1 cellular context compared by ENCODE assay signal in genomic region chr3:50298836-50299637, GRCh38.
TF ChIP-seq lines count a peak whose summit lies in the region.

A gene with protein sequence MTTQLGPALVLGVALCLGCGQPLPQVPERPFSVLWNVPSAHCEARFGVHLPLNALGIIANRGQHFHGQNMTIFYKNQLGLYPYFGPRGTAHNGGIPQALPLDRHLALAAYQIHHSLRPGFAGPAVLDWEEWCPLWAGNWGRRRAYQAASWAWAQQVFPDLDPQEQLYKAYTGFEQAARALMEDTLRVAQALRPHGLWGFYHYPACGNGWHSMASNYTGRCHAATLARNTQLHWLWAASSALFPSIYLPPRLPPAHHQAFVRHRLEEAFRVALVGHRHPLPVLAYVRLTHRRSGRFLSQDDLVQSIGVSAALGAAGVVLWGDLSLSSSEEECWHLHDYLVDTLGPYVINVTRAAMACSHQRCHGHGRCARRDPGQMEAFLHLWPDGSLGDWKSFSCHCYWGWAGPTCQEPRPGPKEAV (minus strand): TSS chr3:50299405. CDS start chr3:50295602, 3,803 bp downstream.
NAA80 (minus strand) TSS chr3:50299405; CDS start chr3:50297463, 1,942 bp downstream.

TF ChIP-seq in HEK293, 187 proteins besides CTCF, POLR2A, EP300 and RAD21 (continued from another document and continues in another):
- TF ChIP-seq, protein P1, sequence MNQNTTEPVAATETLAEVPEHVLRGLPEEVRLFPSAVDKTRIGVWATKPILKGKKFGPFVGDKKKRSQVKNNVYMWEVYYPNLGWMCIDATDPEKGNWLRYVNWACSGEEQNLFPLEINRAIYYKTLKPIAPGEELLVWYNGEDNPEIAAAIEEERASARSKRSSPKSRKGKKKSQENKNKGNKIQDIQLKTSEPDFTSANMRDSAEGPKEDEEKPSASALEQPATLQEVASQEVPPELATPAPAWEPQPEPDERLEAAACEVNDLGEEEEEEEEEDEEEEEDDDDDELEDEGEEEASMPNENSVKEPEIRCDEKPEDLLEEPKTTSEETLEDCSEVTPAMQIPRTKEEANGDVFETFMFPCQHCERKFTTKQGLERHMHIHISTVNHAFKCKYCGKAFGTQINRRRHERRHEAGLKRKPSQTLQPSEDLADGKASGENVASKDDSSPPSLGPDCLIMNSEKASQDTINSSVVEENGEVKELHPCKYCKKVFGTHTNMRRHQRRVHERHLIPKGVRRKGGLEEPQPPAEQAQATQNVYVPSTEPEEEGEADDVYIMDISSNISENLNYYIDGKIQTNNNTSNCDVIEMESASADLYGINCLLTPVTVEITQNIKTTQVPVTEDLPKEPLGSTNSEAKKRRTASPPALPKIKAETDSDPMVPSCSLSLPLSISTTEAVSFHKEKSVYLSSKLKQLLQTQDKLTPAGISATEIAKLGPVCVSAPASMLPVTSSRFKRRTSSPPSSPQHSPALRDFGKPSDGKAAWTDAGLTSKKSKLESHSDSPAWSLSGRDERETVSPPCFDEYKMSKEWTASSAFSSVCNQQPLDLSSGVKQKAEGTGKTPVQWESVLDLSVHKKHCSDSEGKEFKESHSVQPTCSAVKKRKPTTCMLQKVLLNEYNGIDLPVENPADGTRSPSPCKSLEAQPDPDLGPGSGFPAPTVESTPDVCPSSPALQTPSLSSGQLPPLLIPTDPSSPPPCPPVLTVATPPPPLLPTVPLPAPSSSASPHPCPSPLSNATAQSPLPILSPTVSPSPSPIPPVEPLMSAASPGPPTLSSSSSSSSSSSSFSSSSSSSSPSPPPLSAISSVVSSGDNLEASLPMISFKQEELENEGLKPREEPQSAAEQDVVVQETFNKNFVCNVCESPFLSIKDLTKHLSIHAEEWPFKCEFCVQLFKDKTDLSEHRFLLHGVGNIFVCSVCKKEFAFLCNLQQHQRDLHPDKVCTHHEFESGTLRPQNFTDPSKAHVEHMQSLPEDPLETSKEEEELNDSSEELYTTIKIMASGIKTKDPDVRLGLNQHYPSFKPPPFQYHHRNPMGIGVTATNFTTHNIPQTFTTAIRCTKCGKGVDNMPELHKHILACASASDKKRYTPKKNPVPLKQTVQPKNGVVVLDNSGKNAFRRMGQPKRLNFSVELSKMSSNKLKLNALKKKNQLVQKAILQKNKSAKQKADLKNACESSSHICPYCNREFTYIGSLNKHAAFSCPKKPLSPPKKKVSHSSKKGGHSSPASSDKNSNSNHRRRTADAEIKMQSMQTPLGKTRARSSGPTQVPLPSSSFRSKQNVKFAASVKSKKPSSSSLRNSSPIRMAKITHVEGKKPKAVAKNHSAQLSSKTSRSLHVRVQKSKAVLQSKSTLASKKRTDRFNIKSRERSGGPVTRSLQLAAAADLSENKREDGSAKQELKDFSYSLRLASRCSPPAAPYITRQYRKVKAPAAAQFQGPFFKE (tag by site-specific recombination; IDR thresholded peaks at IDR 0.05; ENCODE audit: borderline replicate concordance) = no peak
- TF ChIP-seq INSM2 (tag by site-specific recombination; IDR thresholded peaks at IDR 0.05) (0 out of 2 replicates have a peak, but pooled peaks have one; percentile 40), TSHZ1 (tag by site-specific recombination; IDR thresholded peaks at IDR 0.05; ENCODE audit: borderline replicate concordance) (peak; percentile 52; the same call in 1 of the 2 replicates), ZBTB21 (tag by site-specific recombination; IDR thresholded peaks at IDR 0.05) (peak; percentile 85), GLIS2 (tag by site-specific recombination; IDR thresholded peaks at IDR 0.05) (peak; percentile 98), SETDB1 (IDR thresholded peaks at IDR 0.05; ENCODE audit: insufficient read length, low read length) (no peak), ZXDB (tag by site-specific recombination; IDR thresholded peaks at IDR 0.05) (peak; percentile 81), GLIS1 (tag by site-specific recombination; IDR thresholded peaks at IDR 0.05) (peak; percentile 86), MEIS1 (CRISPR knock-in tag; IDR thresholded peaks at IDR 0.05; ENCODE audit: borderline replicate concordance) (no peak), ZBTB20 (tag by site-specific recombination; IDR thresholded peaks at IDR 0.05) (peak; percentile 71), ZNF133 (tag by site-specific recombination; IDR thresholded peaks at IDR 0.05) (peak; percentile 60; the same call in 1 of the 2 replicates), ZNF280C (tag by site-specific recombination; IDR thresholded peaks at IDR 0.05) (no peak), KLF9 (tag by site-specific recombination; IDR thresholded peaks at IDR 0.05; ENCODE audit: low read depth) (peak; percentile 91), ZBTB26 (tag by site-specific recombination; optimal IDR thresholded peaks at IDR 0.05) (peak; percentile 85), ZNF610 (tag by site-specific recombination; IDR thresholded peaks at IDR 0.05; ENCODE audit: borderline replicate concordance) (0 out of 2 replicates have a peak, but pooled peaks have one; percentile 26), ZNF24 (tag by site-specific recombination; IDR thresholded peaks at IDR 0.05) (peak; percentile 85), ZNF585B (tag by site-specific recombination; IDR thresholded peaks at IDR 0.05) (no peak), PRDM1 (tag by site-specific recombination; IDR thresholded peaks at IDR 0.05) (no peak), ZNF16 (tag by site-specific recombination; IDR thresholded peaks at IDR 0.05; ENCODE audit: low read depth) (no peak), ZBTB48 (tag by site-specific recombination; IDR thresholded peaks at IDR 0.05) (0 out of 2 replicates have a peak, but pooled peaks have one; percentile 60), ZNF169 (tag by site-specific recombination; IDR thresholded peaks at IDR 0.05) (0 out of 2 replicates have a peak, but pooled peaks have one; percentile 29), ZNF660 (tag by site-specific recombination; IDR thresholded peaks at IDR 0.05) (no peak), ZSCAN16 (tag by site-specific recombination; IDR thresholded peaks at IDR 0.05) (no peak), KLF7 (tag by site-specific recombination; IDR thresholded peaks at IDR 0.05; ENCODE audit: borderline replicate concordance) (peak; percentile 87), SP3 (tag by site-specific recombination; IDR thresholded peaks at IDR 0.05) (peak; percentile 79), ZNF501 (tag by site-specific recombination; IDR thresholded peaks at IDR 0.05) (peak; percentile 87), ZNF2 (tag by site-specific recombination; IDR thresholded peaks at IDR 0.05) (peak; percentile 73; the same call in 1 of the 2 replicates), ZNF777 (tag by site-specific recombination; IDR thresholded peaks at IDR 0.05; ENCODE audit: borderline replicate concordance) (peak; percentile 36; the same call in 1 of the 2 replicates), REPIN1 (tag by site-specific recombination; IDR thresholded peaks at IDR 0.05; ENCODE audit: low read depth) (0 out of 2 replicates have a peak, but pooled peaks have one; percentile 65), ZNF580 (tag by site-specific recombination; IDR thresholded peaks at IDR 0.05) (no peak), TRIM28 (IDR thresholded peaks at IDR 0.05; ENCODE audit: borderline replicate concordance, low read length) (peak; percentile 62; the same call in 1 of the 2 replicates), ZBTB11 (tag by site-specific recombination; conservative IDR thresholded peaks at IDR 0.05; ENCODE audit: low read depth) (peak; percentile 14; the same call in 1 of the 2 replicates), ZNF529 (tag by site-specific recombination; IDR thresholded peaks at IDR 0.05; ENCODE audit: insufficient replicate concordance) (no peak), ZNF473 (tag by site-specific recombination; IDR thresholded peaks at IDR 0.05) (no peak), ZNF76 (tag by site-specific recombination; IDR thresholded peaks at IDR 0.05; ENCODE audit: borderline replicate concordance, low read depth) (peak; percentile 57; the same call in 1 of the 2 replicates), ZNF366 (tag by site-specific recombination; conservative IDR thresholded peaks at IDR 0.05) (no peak)
- TF ChIP-seq, protein P2, sequence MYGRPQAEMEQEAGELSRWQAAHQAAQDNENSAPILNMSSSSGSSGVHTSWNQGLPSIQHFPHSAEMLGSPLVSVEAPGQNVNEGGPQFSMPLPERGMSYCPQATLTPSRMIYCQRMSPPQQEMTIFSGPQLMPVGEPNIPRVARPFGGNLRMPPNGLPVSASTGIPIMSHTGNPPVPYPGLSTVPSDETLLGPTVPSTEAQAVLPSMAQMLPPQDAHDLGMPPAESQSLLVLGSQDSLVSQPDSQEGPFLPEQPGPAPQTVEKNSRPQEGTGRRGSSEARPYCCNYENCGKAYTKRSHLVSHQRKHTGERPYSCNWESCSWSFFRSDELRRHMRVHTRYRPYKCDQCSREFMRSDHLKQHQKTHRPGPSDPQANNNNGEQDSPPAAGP (tag by site-specific recombination; IDR thresholded peaks at IDR 0.05) = peak; percentile 87; the same call in 1 of the 2 replicates
